In the genomic region with DNA sequence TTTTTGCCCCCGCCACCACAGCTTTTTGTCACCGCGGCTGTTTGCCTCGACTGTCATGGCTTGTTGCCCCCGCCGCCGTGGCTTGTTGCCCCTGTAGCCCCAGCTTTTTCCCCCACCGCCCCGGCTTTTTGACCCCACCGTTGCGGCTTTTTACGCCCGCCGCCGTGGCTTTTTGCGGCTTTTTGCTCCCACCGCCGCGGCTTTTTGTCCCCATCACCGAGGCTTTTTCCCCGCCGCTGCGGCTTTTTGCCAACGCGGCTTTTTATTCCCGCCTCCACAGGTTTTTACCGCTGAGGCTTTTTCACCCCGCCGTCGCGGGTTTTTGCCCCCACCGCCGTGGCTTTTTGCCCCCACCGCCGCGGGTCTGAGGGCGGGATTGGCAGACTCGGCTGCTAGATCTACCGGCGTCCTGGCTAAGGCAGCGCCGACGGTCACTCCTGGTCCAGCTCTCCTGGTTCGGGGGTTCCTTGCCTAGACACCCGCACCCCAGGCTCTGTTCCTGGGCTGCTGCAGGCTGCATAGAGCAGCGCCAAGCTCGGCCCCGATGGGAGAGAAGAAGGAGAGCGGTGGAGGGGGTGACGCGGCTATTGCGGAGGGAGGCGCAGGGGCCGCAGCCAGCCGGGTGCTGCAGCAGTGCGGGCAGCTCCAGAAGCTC, we compare ENCODE assay signal across 22 cellular contexts.
"Had no signal": no experiment of that assay in that cellular context is flagged by ENCODE, and none has a peak within 500 bp of the region (broad histone marks: within the 10 kb centered on the region; RNA-seq: fewer than 3 reads in every experiment).

No MANE protein-coding gene starts in this region.

- H3K27me3 ChIP-seq: adrenal gland, breast epithelium, Peyer's patch had no signal

- H3K4me3 ChIP-seq: adrenal gland, breast epithelium, Peyer's patch had no signal

- H3K4me1 ChIP-seq: adrenal gland, breast epithelium, Peyer's patch had no signal

- H3K4me1 Mint-ChIP-seq: activated naive CD8-positive, alpha-beta T cell treated with anti-CD3 and anti-CD28 coated beads, Interleukin-2, amount 10 ng/mL, durations not matched to agents 7 days and 5 days had no signal

- H3K36me3 ChIP-seq: adrenal gland, breast epithelium, Peyer's patch had no signal

- H3K4me2 ChIP-seq: KMS-11 had no signal

- H3K27ac ChIP-seq: adrenal gland, breast epithelium, KMS-11, Peyer's patch had no signal

- H3K27me3 Mint-ChIP-seq: activated CD8-positive, alpha-beta T cell treated with anti-CD3 and anti-CD28 coated beads for 36 hours; activated naive CD8-positive, alpha-beta T cell treated with anti-CD3 and anti-CD28 coated beads, Interleukin-2, amount 10 ng/mL, durations not matched to agents 7 days and 5 days had no signal

- H3K4me3 Mint-ChIP-seq: activated CD8-positive, alpha-beta T cell treated with anti-CD3 and anti-CD28 coated beads for 36 hours; activated naive CD8-positive, alpha-beta T cell treated with anti-CD3 and anti-CD28 coated beads, Interleukin-2, amount 10 ng/mL, durations not matched to agents 7 days and 5 days; T-helper 1 cell treated with Interleukin-12 subunit alpha and Interleukin-12 subunit beta and Interleukin-4 antibody, amounts not matched to agents 30 μg/mL and 1 μg/mL, for 36 hours had no signal

- DNase-seq: activated CD4-positive, alpha-beta T cell treated with anti-CD3 and anti-CD28 coated beads for 4 hours; activated CD8-positive, alpha-beta memory T cell treated with anti-CD3 and anti-CD28 coated beads, Interleukin-2, amount 50 U/mL, for 4 hours; activated CD8-positive, alpha-beta T cell treated with anti-CD3 and anti-CD28 coated beads for 36 hours; activated naive CD8-positive, alpha-beta T cell treated with anti-CD3 and anti-CD28 coated beads, Interleukin-2, amount 10 ng/mL, durations not matched to agents 7 days and 5 days; activated T-cell treated with anti-CD3 and anti-CD28 coated beads, Interleukin-2, amount 50 U/mL, for 1 hour; anterior cingulate cortex; central memory CD4-positive, alpha-beta T cell; NCI-H1092; NCI-H1417; NCI-H1694 treated with DMSO at 0.1 percent for 48 hours; NCI-H2029 treated with DMSO at 0.1 percent for 48 hours; NCI-H345; NCI-H510A treated with DMSO at 0.1 percent for 48 hours; NCI-H69; SIG-M5; SW 1271 had no signal

- H3K27ac Mint-ChIP-seq: activated CD8-positive, alpha-beta T cell treated with anti-CD3 and anti-CD28 coated beads for 36 hours; activated naive CD8-positive, alpha-beta T cell treated with anti-CD3 and anti-CD28 coated beads, Interleukin-2, amount 10 ng/mL, durations not matched to agents 7 days and 5 days; T-helper 1 cell treated with Interleukin-12 subunit alpha and Interleukin-12 subunit beta and Interleukin-4 antibody, amounts not matched to agents 30 μg/mL and 1 μg/mL, for 36 hours had no signal

- ATAC-seq: activated CD4-positive, CD25-positive, alpha-beta regulatory T cell treated with anti-CD3 and anti-CD28 coated beads, Interleukin-2, amount 50 U/mL, for 24 hours; activated CD8-positive, alpha-beta T cell treated with anti-CD3 and anti-CD28 coated beads for 36 hours had no signal

- H3K9ac ChIP-seq: KMS-11 had no signal
